In the genomic region with DNA sequence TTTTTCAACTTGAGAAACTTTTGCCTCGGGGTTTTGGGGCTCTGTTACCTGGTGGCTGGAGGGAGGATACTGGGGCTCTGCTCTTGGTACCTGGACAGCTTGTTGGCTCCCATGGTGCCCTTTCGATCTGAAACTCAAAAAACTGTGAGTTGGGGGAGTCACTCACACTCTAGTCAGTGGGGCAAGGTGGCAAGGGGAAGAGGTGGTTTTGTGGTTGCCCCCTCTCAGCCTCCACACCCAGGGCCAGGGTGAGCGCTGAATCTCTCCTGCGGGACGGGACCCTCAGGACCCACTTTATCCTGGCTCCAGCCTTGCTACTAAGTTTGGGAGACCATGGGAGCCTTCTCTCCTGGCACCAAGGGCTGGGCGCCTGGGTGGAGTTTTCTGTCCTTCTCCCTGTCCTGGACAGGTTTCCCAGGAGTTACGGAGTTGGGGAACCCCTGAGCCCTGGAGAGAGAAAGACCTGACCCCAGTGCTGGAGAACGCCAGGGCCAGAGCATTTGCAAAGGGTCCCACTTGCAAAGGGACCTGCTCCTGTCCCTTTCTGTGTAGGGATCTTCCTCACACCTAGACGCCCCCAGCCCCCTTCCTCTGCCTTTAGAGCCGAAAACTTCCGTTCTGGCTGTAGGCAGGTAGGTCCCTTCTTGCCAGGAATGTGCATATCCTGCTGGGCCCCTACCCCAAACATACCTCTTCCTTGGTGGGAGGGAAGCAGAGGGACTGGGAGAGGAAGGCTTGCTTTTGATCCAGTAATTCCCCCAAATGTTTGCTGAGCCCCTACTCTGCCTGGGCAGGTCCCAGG, we compare ENCODE assay signal across 1 cellular context.
TF ChIP-seq lines count a peak whose summit lies in the region.

No MANE protein-coding gene starts in this region.

TF ChIP-seq in GM23338, 12 proteins besides CTCF, POLR2A, EP300 and RAD21 (continued from another document):
- TF ChIP-seq, protein P1, sequence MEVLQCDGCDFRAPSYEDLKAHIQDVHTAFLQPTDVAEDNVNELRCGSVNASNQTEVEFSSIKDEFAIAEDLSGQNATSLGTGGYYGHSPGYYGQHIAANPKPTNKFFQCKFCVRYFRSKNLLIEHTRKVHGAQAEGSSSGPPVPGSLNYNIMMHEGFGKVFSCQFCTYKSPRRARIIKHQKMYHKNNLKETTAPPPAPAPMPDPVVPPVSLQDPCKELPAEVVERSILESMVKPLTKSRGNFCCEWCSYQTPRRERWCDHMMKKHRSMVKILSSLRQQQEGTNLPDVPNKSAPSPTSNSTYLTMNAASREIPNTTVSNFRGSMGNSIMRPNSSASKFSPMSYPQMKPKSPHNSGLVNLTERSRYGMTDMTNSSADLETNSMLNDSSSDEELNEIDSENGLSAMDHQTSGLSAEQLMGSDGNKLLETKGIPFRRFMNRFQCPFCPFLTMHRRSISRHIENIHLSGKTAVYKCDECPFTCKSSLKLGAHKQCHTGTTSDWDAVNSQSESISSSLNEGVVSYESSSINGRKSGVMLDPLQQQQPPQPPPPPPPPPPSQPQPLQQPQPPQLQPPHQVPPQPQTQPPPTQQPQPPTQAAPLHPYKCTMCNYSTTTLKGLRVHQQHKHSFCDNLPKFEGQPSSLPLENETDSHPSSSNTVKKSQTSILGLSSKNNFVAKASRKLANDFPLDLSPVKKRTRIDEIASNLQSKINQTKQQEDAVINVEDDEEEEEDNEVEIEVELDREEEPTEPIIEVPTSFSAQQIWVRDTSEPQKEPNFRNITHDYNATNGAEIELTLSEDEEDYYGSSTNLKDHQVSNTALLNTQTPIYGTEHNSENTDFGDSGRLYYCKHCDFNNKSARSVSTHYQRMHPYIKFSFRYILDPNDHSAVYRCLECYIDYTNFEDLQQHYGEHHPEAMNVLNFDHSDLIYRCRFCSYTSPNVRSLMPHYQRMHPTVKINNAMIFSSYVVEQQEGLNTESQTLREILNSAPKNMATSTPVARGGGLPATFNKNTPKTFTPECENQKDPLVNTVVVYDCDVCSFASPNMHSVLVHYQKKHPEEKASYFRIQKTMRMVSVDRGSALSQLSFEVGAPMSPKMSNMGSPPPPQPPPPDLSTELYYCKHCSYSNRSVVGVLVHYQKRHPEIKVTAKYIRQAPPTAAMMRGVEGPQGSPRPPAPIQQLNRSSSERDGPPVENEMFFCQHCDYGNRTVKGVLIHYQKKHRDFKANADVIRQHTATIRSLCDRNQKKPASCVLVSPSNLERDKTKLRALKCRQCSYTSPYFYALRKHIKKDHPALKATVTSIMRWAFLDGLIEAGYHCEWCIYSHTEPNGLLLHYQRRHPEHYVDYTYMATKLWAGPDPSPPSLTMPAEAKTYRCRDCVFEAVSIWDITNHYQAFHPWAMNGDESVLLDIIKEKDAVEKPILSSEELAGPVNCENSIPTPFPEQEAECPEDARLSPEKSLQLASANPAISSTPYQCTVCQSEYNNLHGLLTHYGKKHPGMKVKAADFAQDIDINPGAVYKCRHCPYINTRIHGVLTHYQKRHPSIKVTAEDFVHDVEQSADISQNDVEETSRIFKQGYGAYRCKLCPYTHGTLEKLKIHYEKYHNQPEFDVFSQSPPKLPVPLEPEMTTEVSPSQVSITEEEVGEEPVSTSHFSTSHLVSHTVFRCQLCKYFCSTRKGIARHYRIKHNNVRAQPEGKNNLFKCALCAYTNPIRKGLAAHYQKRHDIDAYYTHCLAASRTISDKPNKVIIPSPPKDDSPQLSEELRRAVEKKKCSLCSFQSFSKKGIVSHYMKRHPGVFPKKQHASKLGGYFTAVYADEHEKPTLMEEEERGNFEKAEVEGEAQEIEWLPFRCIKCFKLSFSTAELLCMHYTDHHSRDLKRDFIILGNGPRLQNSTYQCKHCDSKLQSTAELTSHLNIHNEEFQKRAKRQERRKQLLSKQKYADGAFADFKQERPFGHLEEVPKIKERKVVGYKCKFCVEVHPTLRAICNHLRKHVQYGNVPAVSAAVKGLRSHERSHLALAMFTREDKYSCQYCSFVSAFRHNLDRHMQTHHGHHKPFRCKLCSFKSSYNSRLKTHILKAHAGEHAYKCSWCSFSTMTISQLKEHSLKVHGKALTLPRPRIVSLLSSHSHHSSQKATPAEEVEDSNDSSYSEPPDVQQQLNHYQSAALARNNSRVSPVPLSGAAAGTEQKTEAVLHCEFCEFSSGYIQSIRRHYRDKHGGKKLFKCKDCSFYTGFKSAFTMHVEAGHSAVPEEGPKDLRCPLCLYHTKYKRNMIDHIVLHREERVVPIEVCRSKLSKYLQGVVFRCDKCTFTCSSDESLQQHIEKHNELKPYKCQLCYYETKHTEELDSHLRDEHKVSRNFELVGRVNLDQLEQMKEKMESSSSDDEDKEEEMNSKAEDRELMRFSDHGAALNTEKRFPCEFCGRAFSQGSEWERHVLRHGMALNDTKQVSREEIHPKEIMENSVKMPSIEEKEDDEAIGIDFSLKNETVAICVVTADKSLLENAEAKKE (CRISPR knock-in tag; IDR thresholded peaks at IDR 0.05): no peak
- TF ChIP-seq, protein P2, sequence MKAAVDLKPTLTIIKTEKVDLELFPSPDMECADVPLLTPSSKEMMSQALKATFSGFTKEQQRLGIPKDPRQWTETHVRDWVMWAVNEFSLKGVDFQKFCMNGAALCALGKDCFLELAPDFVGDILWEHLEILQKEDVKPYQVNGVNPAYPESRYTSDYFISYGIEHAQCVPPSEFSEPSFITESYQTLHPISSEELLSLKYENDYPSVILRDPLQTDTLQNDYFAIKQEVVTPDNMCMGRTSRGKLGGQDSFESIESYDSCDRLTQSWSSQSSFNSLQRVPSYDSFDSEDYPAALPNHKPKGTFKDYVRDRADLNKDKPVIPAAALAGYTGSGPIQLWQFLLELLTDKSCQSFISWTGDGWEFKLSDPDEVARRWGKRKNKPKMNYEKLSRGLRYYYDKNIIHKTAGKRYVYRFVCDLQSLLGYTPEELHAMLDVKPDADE (IDR thresholded peaks at IDR 0.05): peak; percentile 54; the same call in 1 of the 2 replicates
TF ChIP-seq in GM23338: peak in this region for 2.
